Comparison of ENCODE assay signal across 1 cellular context in the genomic region with DNA sequence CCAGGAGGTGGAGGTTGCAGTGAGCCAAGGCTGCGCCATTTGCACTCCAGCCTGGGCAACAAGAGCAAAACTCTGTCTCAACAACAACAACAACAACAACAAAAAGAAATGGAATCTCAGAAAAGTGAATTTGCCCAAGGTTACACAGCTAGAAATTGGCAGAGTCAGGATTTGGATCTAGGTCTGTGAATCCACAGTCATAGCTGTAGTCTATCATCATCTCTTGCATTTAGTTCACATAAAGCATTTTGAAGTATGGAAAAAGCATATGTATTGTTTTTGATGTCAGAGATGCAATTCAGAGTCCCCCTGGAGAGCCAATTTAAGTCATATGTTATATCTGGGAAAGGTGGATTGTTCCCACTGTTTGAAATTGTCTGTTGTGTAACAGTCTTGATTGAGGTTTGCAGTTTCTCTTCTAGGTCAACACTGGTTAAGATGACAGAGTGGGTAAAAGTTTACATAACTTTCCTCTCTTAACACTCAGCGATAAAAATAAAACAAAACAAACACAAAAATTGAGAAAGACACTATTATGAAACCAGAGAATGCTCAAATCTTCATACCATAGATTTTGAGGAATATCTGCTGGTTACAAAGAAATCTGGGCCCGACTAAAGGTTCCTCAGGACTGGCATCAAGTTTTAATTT.
TF ChIP-seq lines count a peak whose summit lies in the region.

No MANE protein-coding gene starts in this region.

TF ChIP-seq in HepG2, 621 proteins besides CTCF, POLR2A, EP300 and RAD21 (continued from another document):
- TF ChIP-seq, protein P1, sequence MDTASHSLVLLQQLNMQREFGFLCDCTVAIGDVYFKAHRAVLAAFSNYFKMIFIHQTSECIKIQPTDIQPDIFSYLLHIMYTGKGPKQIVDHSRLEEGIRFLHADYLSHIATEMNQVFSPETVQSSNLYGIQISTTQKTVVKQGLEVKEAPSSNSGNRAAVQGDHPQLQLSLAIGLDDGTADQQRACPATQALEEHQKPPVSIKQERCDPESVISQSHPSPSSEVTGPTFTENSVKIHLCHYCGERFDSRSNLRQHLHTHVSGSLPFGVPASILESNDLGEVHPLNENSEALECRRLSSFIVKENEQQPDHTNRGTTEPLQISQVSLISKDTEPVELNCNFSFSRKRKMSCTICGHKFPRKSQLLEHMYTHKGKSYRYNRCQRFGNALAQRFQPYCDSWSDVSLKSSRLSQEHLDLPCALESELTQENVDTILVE (CRISPR knock-in tag; IDR thresholded peaks at IDR 0.05): no peak
- TF ChIP-seq ARID2 (CRISPR knock-in tag; IDR thresholded peaks at IDR 0.05; ENCODE audit: borderline replicate concordance) (no peak), ZNF138 (CRISPR knock-in tag; IDR thresholded peaks at IDR 0.05; ENCODE audit: low read depth) (no peak), ZNF75D (CRISPR knock-in tag; IDR thresholded peaks at IDR 0.05; ENCODE audit: borderline replicate concordance) (no peak), GATAD2A (CRISPR knock-in tag; IDR thresholded peaks at IDR 0.05) (peak; percentile 94), HOXA5 (CRISPR knock-in tag; IDR thresholded peaks at IDR 0.05) (peak; percentile 65; the same call in 1 of the 2 replicates), EZH2 (conservative IDR thresholded peaks at IDR 0.05; ENCODE audit: low read depth, low read length) (no peak), ZNF619 (CRISPR knock-in tag; IDR thresholded peaks at IDR 0.05) (no peak), ZNF644 (CRISPR knock-in tag; IDR thresholded peaks at IDR 0.05; ENCODE audit: low read depth) (peak; percentile 42; the same call in 1 of the 2 replicates), RBM22 (optimal IDR thresholded peaks at IDR 0.05; ENCODE audit: low read length) (no peak), THAP11 (CRISPR knock-in tag; IDR thresholded peaks at IDR 0.05) (peak; percentile 48; the same call in 1 of the 2 replicates), ZNF788 (CRISPR knock-in tag; IDR thresholded peaks at IDR 0.05; ENCODE audit: borderline replicate concordance) (no peak), JARID2 (CRISPR knock-in tag; IDR thresholded peaks at IDR 0.05; ENCODE audit: insufficient replicate concordance) (no peak), TCF7L2 (IDR thresholded peaks at IDR 0.05; ENCODE audit: low read depth, low read length) (no peak), PLRG1 (conservative IDR thresholded peaks at IDR 0.05) (no peak), FOXA1 (IDR thresholded peaks at IDR 0.05) (no peak), FOXA1 (CRISPR knock-in tag; IDR thresholded peaks at IDR 0.05) (peak; percentile 67), ZNF777 (CRISPR knock-in tag; IDR thresholded peaks at IDR 0.05) (no peak), KMT2B (CRISPR knock-in tag; IDR thresholded peaks at IDR 0.05) (no peak), BCL6 (CRISPR knock-in tag; IDR thresholded peaks at IDR 0.05) (peak; percentile 98), YEATS2 (CRISPR knock-in tag; IDR thresholded peaks at IDR 0.05; ENCODE audit: borderline replicate concordance) (no peak), MEF2D (CRISPR knock-in tag; IDR thresholded peaks at IDR 0.05) (peak; percentile 98), ERF (CRISPR knock-in tag; IDR thresholded peaks at IDR 0.05) (0 out of 2 replicates have a peak, but pooled peaks have one; percentile 21), NCOA2 (CRISPR knock-in tag; IDR thresholded peaks at IDR 0.05) (peak; percentile 79), KLF6 (CRISPR knock-in tag; IDR thresholded peaks at IDR 0.05) (0 out of 2 replicates have a peak, but pooled peaks have one; percentile 51), ZNF430 (CRISPR knock-in tag; IDR thresholded peaks at IDR 0.05) (no peak), ZNF7 (CRISPR knock-in tag; IDR thresholded peaks at IDR 0.05) (no peak), KDM4B (CRISPR knock-in tag; IDR thresholded peaks at IDR 0.05) (no peak), STAG1 (CRISPR knock-in tag; IDR thresholded peaks at IDR 0.05) (0 out of 2 replicates have a peak, but pooled peaks have one; percentile 8), ZNF775 (CRISPR knock-in tag; IDR thresholded peaks at IDR 0.05; ENCODE audit: borderline replicate concordance) (no peak), ELF3 (CRISPR knock-in tag; IDR thresholded peaks at IDR 0.05) (peak; percentile 50; the same call in 1 of the 2 replicates), TARDBP (CRISPR knock-in tag; IDR thresholded peaks at IDR 0.05) (no peak; the same call in 1 of the 2 replicates), HNF1A (IDR thresholded peaks at IDR 0.05; ENCODE audit: low read depth) (0 out of 2 replicates have a peak, but pooled peaks have one; percentile 28), HNF1A (CRISPR knock-in tag; IDR thresholded peaks at IDR 0.05; ENCODE audit: borderline replicate concordance) (no peak), ZNF326 (CRISPR knock-in tag; IDR thresholded peaks at IDR 0.05; ENCODE audit: borderline replicate concordance) (no peak), PPARG (CRISPR knock-in tag; conservative IDR thresholded peaks at IDR 0.05) (peak; percentile 91), ZNF569 (CRISPR knock-in tag; IDR thresholded peaks at IDR 0.05; ENCODE audit: borderline replicate concordance) (no peak)
- TF ChIP-seq, protein P2, sequence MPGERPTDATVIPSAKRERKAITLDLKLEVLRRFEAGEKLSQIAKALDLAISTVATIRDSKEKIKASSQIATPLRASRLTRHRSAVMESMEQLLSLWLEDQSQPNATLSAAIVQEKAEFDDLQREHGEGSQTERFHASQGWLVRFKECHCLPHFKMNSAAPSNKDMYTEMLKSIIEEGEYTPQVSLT (CRISPR knock-in tag; IDR thresholded peaks at IDR 0.05; ENCODE audit: borderline replicate concordance, low read depth): no peak
- TF ChIP-seq, protein P3, sequence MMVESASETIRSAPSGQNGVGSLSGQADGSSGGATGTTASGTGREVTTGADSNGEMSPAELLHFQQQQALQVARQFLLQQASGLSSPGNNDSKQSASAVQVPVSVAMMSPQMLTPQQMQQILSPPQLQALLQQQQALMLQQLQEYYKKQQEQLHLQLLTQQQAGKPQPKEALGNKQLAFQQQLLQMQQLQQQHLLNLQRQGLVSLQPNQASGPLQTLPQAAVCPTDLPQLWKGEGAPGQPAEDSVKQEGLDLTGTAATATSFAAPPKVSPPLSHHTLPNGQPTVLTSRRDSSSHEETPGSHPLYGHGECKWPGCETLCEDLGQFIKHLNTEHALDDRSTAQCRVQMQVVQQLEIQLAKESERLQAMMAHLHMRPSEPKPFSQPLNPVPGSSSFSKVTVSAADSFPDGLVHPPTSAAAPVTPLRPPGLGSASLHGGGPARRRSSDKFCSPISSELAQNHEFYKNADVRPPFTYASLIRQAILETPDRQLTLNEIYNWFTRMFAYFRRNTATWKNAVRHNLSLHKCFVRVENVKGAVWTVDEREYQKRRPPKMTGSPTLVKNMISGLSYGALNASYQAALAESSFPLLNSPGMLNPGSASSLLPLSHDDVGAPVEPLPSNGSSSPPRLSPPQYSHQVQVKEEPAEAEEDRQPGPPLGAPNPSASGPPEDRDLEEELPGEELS (CRISPR knock-in tag; IDR thresholded peaks at IDR 0.05): peak; percentile 83
TF ChIP-seq in HepG2: peak in this region for 81.
